In the genomic region with DNA sequence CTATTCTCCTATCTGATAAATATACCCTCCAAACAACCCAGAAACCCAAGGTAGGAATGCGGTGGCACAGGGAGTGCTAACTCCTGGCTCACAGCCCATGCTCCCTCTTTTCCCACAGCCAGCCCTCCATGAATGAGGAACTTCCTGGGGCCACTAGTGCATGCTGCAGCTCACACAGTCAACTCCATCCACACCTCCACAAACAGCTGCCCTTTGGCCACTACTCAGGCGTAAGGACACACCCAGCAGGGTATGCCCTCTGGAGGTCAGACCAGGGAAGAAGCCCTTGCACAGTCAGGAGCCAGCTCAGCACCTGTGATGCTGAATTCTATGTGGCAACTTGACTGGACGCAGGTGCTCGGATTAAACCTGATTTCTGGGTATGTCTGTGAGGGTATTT, we compare ENCODE assay signal across 12 cellular contexts.
A peak's percentile ranks its signal among the peaks of the same experiment; 100 is the strongest.
DNase-seq lines count a peak whose midpoint lies in the region; ATAC-seq, FAIRE-seq and TF ChIP-seq lines count a peak whose summit lies in the region.
"Had no signal": no experiment of that assay in that cellular context is flagged by ENCODE, and none has a peak within 500 bp of the region (broad histone marks: within the 10 kb centered on the region; RNA-seq: fewer than 3 reads in every experiment).

No MANE protein-coding gene starts in this region.

- DNase-seq in DMS153 treated with DMSO at 0.1 percent for 48 hours (lab: John Stamatoyannopoulos, UW; ENCODE audit: unreplicated experiment) (peak; percentile 6), H7 (peak; percentile 42), SK-N-SH (no peak), mesothelial cell of epicardium (ENCODE audit: low spot score in 2 of 2, unreplicated experiment in 2 of 2) (no peak), gastrocnemius medialis (no peak), H54 (ENCODE audit: insufficient read length, low spot score) (no peak)
- DNase-seq: head of caudate nucleus; NCI-H187; stimulated activated naive CD4-positive, alpha-beta T cell treated with Interleukin-2 at 50 U/mL for 16 hours had no signal

- no peak overlapping the region for H3K27ac ChIP-seq in SK-N-SH (ENCODE audit: low read depth in 2 of 2, low read length in 1 of 2)
- H3K27ac ChIP-seq in liver (ENCODE audit: low read depth in 1 of 2, low read length in 2 of 2) = no peak overlapping the region
- H3K27ac ChIP-seq in gastrocnemius medialis = no peak overlapping the region

- H3K4me1 Mint-ChIP-seq in mesothelial cell of epicardium = no peaks in the 10 kb centered on the region

- no peak for TF ChIP-seq POLR2A in gastrocnemius medialis (IDR thresholded peaks at IDR 0.05)
- no peak for TF ChIP-seq POLR2A in H54 (IDR thresholded peaks at IDR 0.05; ENCODE audit: low read depth, low read length)

- ATAC-seq in HG03457 (IDR thresholded peaks at IDR 0.05; ENCODE audit: unreplicated experiment) = no peak
- ATAC-seq in gastrocnemius medialis = no peak

- H3K4me1 ChIP-seq in SK-N-SH (ENCODE audit: control insufficient read depth in 1 of 2, insufficient read depth in 2 of 2, low read depth in 1 of 2, low read length in 1 of 2) (peaks cover 0 to 26% of the 10 kb centered on the region in 2 experiments; a peak in 1 of 4 replicates), liver (ENCODE audit: control insufficient read depth in 4 of 4, insufficient read depth in 4 of 4, low read length in 3 of 4) (peaks cover 0 to 2% (median 0%) of the 10 kb centered on the region in 4 donors), gastrocnemius medialis (no peaks in the 10 kb centered on the region)

- H3K9me2 ChIP-seq in SK-N-SH = no peaks in the 10 kb centered on the region

- intact Hi-C loops in gastrocnemius medialis (cut with DNase I; ENCODE audit: low total_unique reads) = no loop called here

- no peak overlapping the region for H3K4me2 ChIP-seq in SK-N-SH

- peak; percentile 26; the same call in 1 of the 2 replicates for TF ChIP-seq RAD21 in SK-N-SH (IDR thresholded peaks at IDR 0.05; ENCODE audit: low read length)
- TF ChIP-seq RAD21 in liver (IDR thresholded peaks at IDR 0.05) = peak; percentile 74 to 85

- peak overlapping the region; percentile 19; the same call in 1 of the 2 replicates for H2AFZ ChIP-seq in SK-N-SH (ENCODE audit: low read depth)

- no peaks in the 10 kb centered on the region for H4K20me1 ChIP-seq in SK-N-SH (ENCODE audit: insufficient read depth)

- TF ChIP-seq EP300 in SK-N-SH (IDR thresholded peaks at IDR 0.05; ENCODE audit: borderline replicate concordance in 1 of 2, low read depth in 1 of 2, low read length in 1 of 2) = no peak

- H3K4me3 Mint-ChIP-seq in mesothelial cell of epicardium = no peak overlapping the region

- H3K4me3 ChIP-seq in H7 (ENCODE audit: insufficient read depth, low read depth, low read length) (no peak overlapping the region), SK-N-SH (ENCODE audit: low read depth in 2 of 2, low read length in 1 of 2) (no peak overlapping the region), liver (ENCODE audit: low read depth in 1 of 3, low read length in 3 of 3) (no peak overlapping the region), gastrocnemius medialis (no peak overlapping the region)

- H3K36me3 ChIP-seq in H7 (replicated peaks; ENCODE audit: control insufficient read depth, insufficient read depth, low read length) (no peaks in the 10 kb centered on the region), SK-N-SH (replicated peaks in 1 of 2; ENCODE audit: control insufficient read depth in 1 of 2, insufficient read depth in 2 of 2, low read length in 1 of 2) (no peaks in the 10 kb centered on the region), liver (ENCODE audit: control insufficient read depth in 4 of 4, insufficient read depth in 3 of 4, low read depth in 1 of 4, low read length in 3 of 4) (no peaks in the 10 kb centered on the region), gastrocnemius medialis (no peaks in the 10 kb centered on the region)

- no peak overlapping the region for H3K27ac Mint-ChIP-seq in mesothelial cell of epicardium

- H3K9me3 ChIP-seq in SK-N-SH (no peaks in the 10 kb centered on the region), liver (ENCODE audit: control insufficient read depth in 4 of 4, low read length in 3 of 4) (no peaks in the 10 kb centered on the region), gastrocnemius medialis (no peaks in the 10 kb centered on the region)

- in situ Hi-C loops in gastrocnemius medialis (cut with MboI; ENCODE audit: low sequenced_read_pairs in 4 of 4) = no loop called here

- peaks cover 17% of the 10 kb centered on the region for H3F3A ChIP-seq in SK-N-SH (replicated peaks; ENCODE audit: insufficient read depth)

- no peaks in the 10 kb centered on the region for H3K79me2 ChIP-seq in SK-N-SH (ENCODE audit: insufficient read depth)

- peaks cover 9% of the 10 kb centered on the region for H3K9me3 Mint-ChIP-seq in mesothelial cell of epicardium

- WGBS in SK-N-SH (ENCODE audit: low lambda C conversion rate) = 92% methylated on average over 4 of the region's 4 CpGs
- 63% methylated on average over 4 of the region's 4 CpGs for WGBS in liver

- H3K27me3 Mint-ChIP-seq in mesothelial cell of epicardium (ENCODE audit: low read depth) = no peaks in the 10 kb centered on the region

- H3K36me3 Mint-ChIP-seq in mesothelial cell of epicardium = no peaks in the 10 kb centered on the region

- FAIRE-seq in H54 (lab: Jason Lieb, UNC) = no peak
- FAIRE-seq: astrocyte had no signal

- CTCF ChIA-PET in SK-N-SH (lab: Yijun Ruan, JAX) = interaction anchor here (0.7 to 2.8 kb wide), 8 partner anchors 8 to 603 kb away, joined by 3 to 20 read pairs (median 4); no protein-coding TSS in a partner anchor

- H3K9ac ChIP-seq in SK-N-SH = no peak overlapping the region
- no peak overlapping the region for H3K9ac ChIP-seq in liver (ENCODE audit: low read depth in 1 of 2, low read length in 2 of 2)

- no peaks in the 10 kb centered on the region for H3K27me3 ChIP-seq in H7 (ENCODE audit: control insufficient read depth, insufficient read depth, low read length)
- H3K27me3 ChIP-seq in SK-N-SH (ENCODE audit: insufficient read depth) = no peaks in the 10 kb centered on the region
- H3K27me3 ChIP-seq in liver (ENCODE audit: control insufficient read depth in 4 of 4, insufficient read depth in 4 of 4, low read length in 3 of 4) = no peaks in the 10 kb centered on the region
- no peaks in the 10 kb centered on the region for H3K27me3 ChIP-seq in gastrocnemius medialis

- peak; percentile 36 for TF ChIP-seq CTCF in SK-N-SH (IDR thresholded peaks at IDR 0.05)
- peak; percentile 43 for TF ChIP-seq CTCF in liver (IDR thresholded peaks at IDR 0.05; ENCODE audit: low read depth, low read length, missing input control)
- no peak for TF ChIP-seq CTCF in mesothelial cell of epicardium (IDR thresholded peaks at IDR 0.05; ENCODE audit: unreplicated experiment)
- TF ChIP-seq CTCF in gastrocnemius medialis (IDR thresholded peaks at IDR 0.05 in 4 of 5, conservative IDR thresholded peaks at IDR 0.05 in 1 of 5) = no peak

- POLR2A ChIA-PET in SK-N-SH (lab: Yijun Ruan, JAX) = no interaction called here

TF ChIP-seq in SK-N-SH, 30 proteins besides CTCF, POLR2A, EP300 and RAD21 (continues in another document):
- TF ChIP-seq, protein P1, sequence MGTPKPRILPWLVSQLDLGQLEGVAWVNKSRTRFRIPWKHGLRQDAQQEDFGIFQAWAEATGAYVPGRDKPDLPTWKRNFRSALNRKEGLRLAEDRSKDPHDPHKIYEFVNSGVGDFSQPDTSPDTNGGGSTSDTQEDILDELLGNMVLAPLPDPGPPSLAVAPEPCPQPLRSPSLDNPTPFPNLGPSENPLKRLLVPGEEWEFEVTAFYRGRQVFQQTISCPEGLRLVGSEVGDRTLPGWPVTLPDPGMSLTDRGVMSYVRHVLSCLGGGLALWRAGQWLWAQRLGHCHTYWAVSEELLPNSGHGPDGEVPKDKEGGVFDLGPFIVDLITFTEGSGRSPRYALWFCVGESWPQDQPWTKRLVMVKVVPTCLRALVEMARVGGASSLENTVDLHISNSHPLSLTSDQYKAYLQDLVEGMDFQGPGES (IDR thresholded peaks at IDR 0.05; ENCODE audit: low read depth, low read length) = no peak
- TF ChIP-seq RCOR1 (IDR thresholded peaks at IDR 0.05; ENCODE audit: low read length) = no peak
- TF ChIP-seq, protein P2, sequence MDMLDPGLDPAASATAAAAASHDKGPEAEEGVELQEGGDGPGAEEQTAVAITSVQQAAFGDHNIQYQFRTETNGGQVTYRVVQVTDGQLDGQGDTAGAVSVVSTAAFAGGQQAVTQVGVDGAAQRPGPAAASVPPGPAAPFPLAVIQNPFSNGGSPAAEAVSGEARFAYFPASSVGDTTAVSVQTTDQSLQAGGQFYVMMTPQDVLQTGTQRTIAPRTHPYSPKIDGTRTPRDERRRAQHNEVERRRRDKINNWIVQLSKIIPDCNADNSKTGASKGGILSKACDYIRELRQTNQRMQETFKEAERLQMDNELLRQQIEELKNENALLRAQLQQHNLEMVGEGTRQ (IDR thresholded peaks at IDR 0.05; ENCODE audit: borderline replicate concordance, low read depth, low read length) = no peak
- no peak for TF ChIP-seq FOXJ3 (CRISPR knock-in tag; IDR thresholded peaks at IDR 0.05)
- TF ChIP-seq TAF1 (IDR thresholded peaks at IDR 0.05; ENCODE audit: borderline replicate concordance, low read depth, low read length) = no peak
- no peak for TF ChIP-seq POLR2AphosphoS5 (IDR thresholded peaks at IDR 0.05; ENCODE audit: low read depth, low read length)

TF ChIP-seq in liver, 16 proteins besides CTCF, POLR2A, EP300 and RAD21 (continues in another document):
- TF ChIP-seq YY1 (IDR thresholded peaks at IDR 0.05) (no peak), HNF4A (conservative IDR thresholded peaks at IDR 0.05) (peak; percentile 76 to 84), NR2F2 (IDR thresholded peaks at IDR 0.05) (no peak), JUND (IDR thresholded peaks at IDR 0.05) (no peak), GABPA (IDR thresholded peaks at IDR 0.05 in 1 of 2, conservative IDR thresholded peaks at IDR 0.05 in 1 of 2) (no peak)
- TF ChIP-seq, protein P3, sequence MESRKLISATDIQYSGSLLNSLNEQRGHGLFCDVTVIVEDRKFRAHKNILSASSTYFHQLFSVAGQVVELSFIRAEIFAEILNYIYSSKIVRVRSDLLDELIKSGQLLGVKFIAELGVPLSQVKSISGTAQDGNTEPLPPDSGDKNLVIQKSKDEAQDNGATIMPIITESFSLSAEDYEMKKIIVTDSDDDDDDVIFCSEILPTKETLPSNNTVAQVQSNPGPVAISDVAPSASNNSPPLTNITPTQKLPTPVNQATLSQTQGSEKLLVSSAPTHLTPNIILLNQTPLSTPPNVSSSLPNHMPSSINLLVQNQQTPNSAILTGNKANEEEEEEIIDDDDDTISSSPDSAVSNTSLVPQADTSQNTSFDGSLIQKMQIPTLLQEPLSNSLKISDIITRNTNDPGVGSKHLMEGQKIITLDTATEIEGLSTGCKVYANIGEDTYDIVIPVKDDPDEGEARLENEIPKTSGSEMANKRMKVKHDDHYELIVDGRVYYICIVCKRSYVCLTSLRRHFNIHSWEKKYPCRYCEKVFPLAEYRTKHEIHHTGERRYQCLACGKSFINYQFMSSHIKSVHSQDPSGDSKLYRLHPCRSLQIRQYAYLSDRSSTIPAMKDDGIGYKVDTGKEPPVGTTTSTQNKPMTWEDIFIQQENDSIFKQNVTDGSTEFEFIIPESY (IDR thresholded peaks at IDR 0.05) = no peak

Comparison
In these comparisons a context has a peak if more than half of its experiments do, and no peak if none do; other contexts are left out.
1. DNase-seq: peak in DMS153 treated with DMSO at 0.1 percent for 48 hours (single experiment) and H7 (single experiment); none in SK-N-SH (single experiment), mesothelial cell of epicardium (0 of 2), gastrocnemius medialis (0 of 2) and H54 (single experiment).
2. CTCF ChIP-seq: peak in SK-N-SH (single experiment) and liver (single experiment); none in mesothelial cell of epicardium (single experiment) and gastrocnemius medialis (0 of 5).